In genomic region chr15:42576040-42576594, GRCh38 we compare ENCODE assay signal across 8 cellular contexts. TPM values are rescaled to one million over a fixed set of nuclear protein-coding genes. Genes with fewer than 3 reads are reported as not detected.
A peak's percentile ranks its signal among the peaks of the same experiment; 100 is the strongest.
DNase-seq lines count a peak whose midpoint lies in the region; ATAC-seq, FAIRE-seq and TF ChIP-seq lines count a peak whose summit lies in the region.

No MANE protein-coding gene starts in this region.

- H3K4me1 ChIP-seq in cardiac muscle cell (ENCODE audit: low read depth): peaks cover 10% of the 10 kb centered on the region
- H3K4me1 ChIP-seq in lower lobe of right lung: peaks cover 31% of the 10 kb centered on the region

- H3K9me3 ChIP-seq in cardiac muscle cell (ENCODE audit: low read depth) (no peaks in the 10 kb centered on the region), lower lobe of right lung (no peaks in the 10 kb centered on the region)

- H3K36me3 ChIP-seq in cardiac muscle cell (no peaks in the 10 kb centered on the region), lower lobe of right lung (no peaks in the 10 kb centered on the region)

- H3K4me3 ChIP-seq in cardiac muscle cell (peak overlapping the region; percentile 50), lower lobe of right lung (peak overlapping the region; percentile 91)

- intact Hi-C loops in cardiac septum (cut with DNase I): loop anchor here (5.0 kb wide), 1 partner anchor 76 kb away; no protein-coding TSS in a partner anchor
- intact Hi-C loops in lower lobe of right lung (cut with DNase I): no loop called here

- ATAC-seq in lower lobe of right lung: no peak

- TF ChIP-seq CTCF in cardiac muscle cell (IDR thresholded peaks at IDR 0.05; ENCODE audit: low read depth, low read length) (no peak), lower lobe of right lung (IDR thresholded peaks at IDR 0.05) (no peak)

- peaks cover 34% of the 10 kb centered on the region for H3K27me3 ChIP-seq in cardiac muscle cell
- H3K27me3 ChIP-seq in lower lobe of right lung (ENCODE audit: low read depth): no peaks in the 10 kb centered on the region

- H3K27ac ChIP-seq in cardiac muscle cell (peak overlapping the region; percentile 44), angular gyrus (ENCODE audit: low read depth, low read length) (peak overlapping the region; percentile 73), lower lobe of right lung (peak overlapping the region; percentile 87)

- DNase-seq in cardiac muscle cell (ENCODE audit: low read depth in 1 of 2, low spot score in 1 of 2) (peak in 1 of 2 donors; percentile 71), cardiac septum (ENCODE audit: low spot score) (no peak), lower lobe of right lung (no peak), urothelium cell line (ENCODE audit: low spot score) (peak; percentile 10), NCI-H2171 (lab: John Stamatoyannopoulos, UW) (no peak), NCI-H1436 (lab: John Stamatoyannopoulos, UW) (no peak), amniotic stem cell (lab: John Stamatoyannopoulos, UW) (no peak)

- FAIRE-seq in urothelium cell line (lab: Jason Lieb, UNC): no peak

RNA-seq across cellular contexts. Expression of gene STARD9, which starts 0.7 kb away (rescaled TPM):
- total RNA-seq in cardiac muscle cell (2.3 and 5.5 TPM in 2 replicates), cardiac septum (9.2 TPM), lower lobe of right lung (21.9 TPM)
- polyA plus RNA-seq in cardiac muscle cell: 2.0 and 2.2 TPM in 2 replicates

RNA-seq across cellular contexts. Expression of gene HAUS2, which starts 27.5 kb away (rescaled TPM):
- 19.1 and 26.9 TPM in 2 replicates for total RNA-seq in cardiac muscle cell
- 12.1 and 16.6 TPM in 2 replicates for polyA plus RNA-seq in cardiac muscle cell
- 14.7 TPM for total RNA-seq in cardiac septum
- total RNA-seq in lower lobe of right lung: 21.4 TPM

RNA-seq across cellular contexts. Expression of gene LRRC57, which starts 27.5 kb away (rescaled TPM):
- total RNA-seq in cardiac muscle cell (7.5 and 20.3 TPM in 2 replicates), cardiac septum (16.9 TPM), lower lobe of right lung (23.7 TPM)
- 10.7 and 18.0 TPM in 2 replicates for polyA plus RNA-seq in cardiac muscle cell
